14 cellular contexts compared by ENCODE assay signal in the genomic region with DNA sequence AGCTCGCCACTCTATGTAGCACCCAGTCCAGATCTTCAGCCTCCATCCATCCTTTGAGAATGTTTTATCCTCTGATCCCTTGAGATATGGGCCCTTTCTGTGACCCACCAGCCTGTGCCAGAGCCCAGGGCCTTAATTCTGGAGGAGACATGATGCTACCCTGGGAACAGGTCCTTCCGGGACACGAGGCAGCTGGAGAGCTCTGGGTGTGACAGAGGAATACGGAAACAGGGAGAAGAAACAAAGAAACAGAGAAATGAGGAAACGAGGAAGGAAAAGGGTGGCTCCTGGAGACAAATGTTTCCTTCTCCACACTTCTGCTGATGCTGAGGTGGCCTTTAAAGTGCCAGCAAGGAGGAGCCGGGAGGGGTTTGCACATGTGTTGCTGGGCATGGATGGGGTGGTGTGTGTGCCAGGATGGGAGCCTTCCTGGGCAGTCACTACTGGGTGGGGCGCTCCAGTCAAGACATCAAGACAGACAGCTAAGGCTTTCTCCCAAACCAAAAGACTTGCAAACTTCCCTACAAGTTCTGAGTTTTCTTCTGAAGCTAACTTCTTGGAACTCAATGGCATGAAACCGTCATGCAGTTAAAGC. TPM values are rescaled to one million over a fixed set of nuclear protein-coding genes. Genes with fewer than 3 reads are reported as not detected.
A peak's percentile ranks its signal among the peaks of the same experiment; 100 is the strongest.
DNase-seq lines count a peak whose midpoint lies in the region; ATAC-seq, FAIRE-seq and TF ChIP-seq lines count a peak whose summit lies in the region.
"Had no signal": no experiment of that assay in that cellular context is flagged by ENCODE, and none has a peak within 500 bp of the region (broad histone marks: within the 10 kb centered on the region; RNA-seq: fewer than 3 reads in every experiment).

No MANE protein-coding gene starts in this region.

- no peaks in the 10 kb centered on the region for H3K36me3 Mint-ChIP-seq in astrocyte (ENCODE audit: low read depth, unreplicated experiment)
- H3K36me3 Mint-ChIP-seq: activated naive CD8-positive, alpha-beta T cell treated with anti-CD3 and anti-CD28 coated beads, Interleukin-2, amount 10 ng/mL, durations not matched to agents 7 days and 5 days; memory B cell had no signal

- no peak overlapping the region for H3K9ac ChIP-seq in astrocyte (ENCODE audit: low read length)

- intact Hi-C loops in heart left ventricle (cut with DNase I) (loop anchor here in 1 of 10 donors (10.0 kb wide), 1 partner anchor 46 kb away; no protein-coding TSS in a partner anchor), upper lobe of right lung (cut with DNase I) (no loop called here)

- DNase-seq in astrocyte (ENCODE audit: low read depth) (no peak), heart left ventricle (no peak), osteoblast (ENCODE audit: insufficient read length, low spot score, missing footprints) (no peak), upper lobe of right lung (no peak), GOT3 (lab: John Stamatoyannopoulos, UW) (no peak)
- DNase-seq: activated naive CD8-positive, alpha-beta T cell treated with anti-CD3 and anti-CD28 coated beads, Interleukin-2, amount 10 ng/mL, durations not matched to agents 7 days and 5 days; activated T-cell treated with anti-CD3 and anti-CD28 coated beads for 4 hours; cerebellar nuclear complex; erythroblast had no signal

- TF ChIP-seq POLR2A in heart left ventricle (IDR thresholded peaks at IDR 0.05): no peak

- H2AFZ ChIP-seq in astrocyte (ENCODE audit: low read depth, low read length) (no peak overlapping the region), osteoblast (ENCODE audit: low read length) (peak overlapping the region; percentile 29)

- H3K27me3 Mint-ChIP-seq in astrocyte (ENCODE audit: low read depth, unreplicated experiment): peaks cover 46% of the 10 kb centered on the region

- FAIRE-seq in astrocyte (lab: Jason Lieb, UNC): no peak
- FAIRE-seq: GM12891 had no signal

- H3K79me2 ChIP-seq in astrocyte (ENCODE audit: insufficient read depth, low read length): no peaks in the 10 kb centered on the region
- H3K79me2 ChIP-seq in osteoblast (ENCODE audit: insufficient read depth, low read length): no peaks in the 10 kb centered on the region

- H3K27ac ChIP-seq in astrocyte (ENCODE audit: low read depth, low read length) (no peak overlapping the region), heart left ventricle (peak overlapping the region; percentile 27 to 88 (median 78)), osteoblast (ENCODE audit: low read depth, low read length) (no peak overlapping the region), upper lobe of right lung (peak overlapping the region; percentile 58)

- peak overlapping the region; percentile 36 for H3K4me2 ChIP-seq in astrocyte (ENCODE audit: low read length)
- peak overlapping the region; percentile 56 for H3K4me2 ChIP-seq in osteoblast (ENCODE audit: insufficient read depth, low read length)

- ATAC-seq in heart left ventricle: peak; percentile 1 to 8 (median 6)
- ATAC-seq in upper lobe of right lung: no peak
- ATAC-seq in GM21737 (IDR thresholded peaks at IDR 0.05; ENCODE audit: unreplicated experiment): no peak
- ATAC-seq in GM18511 (IDR thresholded peaks at IDR 0.05; ENCODE audit: unreplicated experiment): no peak
- ATAC-seq: CD8-positive, alpha-beta T cell had no signal

- H4K20me1 ChIP-seq in astrocyte (ENCODE audit: insufficient read depth, low read length): no peaks in the 10 kb centered on the region
- H4K20me1 ChIP-seq in osteoblast (ENCODE audit: insufficient read depth, low read length): peaks cover 5% of the 10 kb centered on the region

- TF ChIP-seq CTCF in astrocyte (IDR thresholded peaks at IDR 0.05; ENCODE audit: insufficient read depth, low read depth, low read length) (no peak), heart left ventricle (IDR thresholded peaks at IDR 0.05) (no peak), osteoblast (IDR thresholded peaks at IDR 0.05; ENCODE audit: extremely low read depth, low read depth, low read length) (no peak), upper lobe of right lung (IDR thresholded peaks at IDR 0.05) (no peak)

- no peak overlapping the region for H3K4me3 Mint-ChIP-seq in astrocyte (ENCODE audit: unreplicated experiment)
- H3K4me3 Mint-ChIP-seq: activated naive CD8-positive, alpha-beta T cell treated with anti-CD3 and anti-CD28 coated beads, Interleukin-2, amount 10 ng/mL, durations not matched to agents 7 days and 5 days; CD8-positive, alpha-beta T cell; memory B cell had no signal

- H3K27ac Mint-ChIP-seq in astrocyte (ENCODE audit: unreplicated experiment): no peak overlapping the region
- H3K27ac Mint-ChIP-seq: activated naive CD8-positive, alpha-beta T cell treated with anti-CD3 and anti-CD28 coated beads, Interleukin-2, amount 10 ng/mL, durations not matched to agents 7 days and 5 days; CD8-positive, alpha-beta T cell; memory B cell had no signal

- peaks cover 2% of the 10 kb centered on the region for H3K4me1 Mint-ChIP-seq in astrocyte (ENCODE audit: low read depth, unreplicated experiment)

- H3K36me3 ChIP-seq in astrocyte (ENCODE audit: insufficient read depth, low read length): no peaks in the 10 kb centered on the region
- no peaks in the 10 kb centered on the region for H3K36me3 ChIP-seq in heart left ventricle
- H3K36me3 ChIP-seq in osteoblast (ENCODE audit: insufficient read depth, low read length): no peaks in the 10 kb centered on the region
- H3K36me3 ChIP-seq in upper lobe of right lung: no peaks in the 10 kb centered on the region

- H3K4me3 ChIP-seq in astrocyte (ENCODE audit: insufficient read depth, low read depth, low read length) (no peak overlapping the region), heart left ventricle (no peak overlapping the region), osteoblast (ENCODE audit: insufficient read depth, low read length) (no peak overlapping the region), upper lobe of right lung (no peak overlapping the region)

- no peaks in the 10 kb centered on the region for H3K27me3 ChIP-seq in astrocyte (ENCODE audit: insufficient read depth, low read length)
- peaks cover 0 to 19% (median 0%) of the 10 kb centered on the region in 9 donors for H3K27me3 ChIP-seq in heart left ventricle
- H3K27me3 ChIP-seq in osteoblast (ENCODE audit: insufficient read depth, low read length): no peaks in the 10 kb centered on the region
- H3K27me3 ChIP-seq in upper lobe of right lung: no peaks in the 10 kb centered on the region

- peaks cover 27% of the 10 kb centered on the region for H3K4me1 ChIP-seq in astrocyte (ENCODE audit: insufficient read depth, low read length)
- H3K4me1 ChIP-seq in heart left ventricle: peaks cover 0 to 52% (median 35%) of the 10 kb centered on the region in 12 donors
- H3K4me1 ChIP-seq in osteoblast (ENCODE audit: insufficient read depth, low read length): peaks cover 40% of the 10 kb centered on the region
- H3K4me1 ChIP-seq in upper lobe of right lung: peaks cover 38% of the 10 kb centered on the region

- H3K9me3 ChIP-seq in astrocyte (ENCODE audit: insufficient read depth, low read depth, low read length): no peaks in the 10 kb centered on the region
- no peaks in the 10 kb centered on the region for H3K9me3 ChIP-seq in heart left ventricle
- no peaks in the 10 kb centered on the region for H3K9me3 ChIP-seq in osteoblast (ENCODE audit: low read depth, low read length)
- no peaks in the 10 kb centered on the region for H3K9me3 ChIP-seq in upper lobe of right lung

- 48 to 61% (median 55%) methylated on average over 8 of the region's 8 CpGs for WGBS in heart left ventricle, 4 donors

- H3K9me3 Mint-ChIP-seq in astrocyte (ENCODE audit: unreplicated experiment): no peaks in the 10 kb centered on the region
- H3K9me3 Mint-ChIP-seq: activated naive CD8-positive, alpha-beta T cell treated with anti-CD3 and anti-CD28 coated beads, Interleukin-2, amount 10 ng/mL, durations not matched to agents 7 days and 5 days; CD8-positive, alpha-beta T cell; memory B cell had no signal

RNA-seq across cellular contexts. Expression of a gene that starts 22.9 kb away (rescaled TPM):
- total RNA-seq in astrocyte: 139 and 142 TPM in 2 replicates
- total RNA-seq in heart left ventricle: 100 to 1,000 TPM; 108 to 192 (median 161) TPM
- polyA plus RNA-seq in heart left ventricle: 10 to 100 TPM; 39.3 to 91.6 TPM
- total RNA-seq in osteoblast: 53.9 and 64.8 TPM in 2 replicates
- 150 TPM for total RNA-seq in upper lobe of right lung

RNA-seq across cellular contexts. Expression of a gene that starts 22.9 kb away (rescaled TPM):
- total RNA-seq in astrocyte (32.6 and 39.7 TPM in 2 replicates), heart left ventricle (10 to 100 TPM; 12.4 to 53.5 (median 29.0) TPM), osteoblast (9.0 and 13.8 TPM in 2 replicates), upper lobe of right lung (21.8 TPM)
- 10 to 100 TPM; 20.8 to 32.5 TPM for polyA plus RNA-seq in heart left ventricle
- total RNA-seq: CD8-positive, alpha-beta T cell had no signal

Comparison
In these comparisons a context has a peak if more than half of its experiments do, and no peak if none do; other contexts are left out.
1. H3K27ac ChIP-seq: peak in heart left ventricle (12 of 12) and upper lobe of right lung (single experiment); none in astrocyte (single experiment) and osteoblast (single experiment).
2. ATAC-seq: peak in heart left ventricle (4 of 4); none in upper lobe of right lung (single experiment), GM21737 (single experiment) and GM18511 (single experiment).